23 cellular contexts compared by ENCODE assay signal in genomic region chr11:78893996-78894395, GRCh38.
DNase-seq lines count a peak whose midpoint lies in the region; ATAC-seq, FAIRE-seq and TF ChIP-seq lines count a peak whose summit lies in the region.
"Had no signal": no experiment of that assay in that cellular context is flagged by ENCODE, and none has a peak within 500 bp of the region (broad histone marks: within the 10 kb centered on the region; RNA-seq: fewer than 3 reads in every experiment).

No MANE protein-coding gene starts in this region.

- ATAC-seq in K562 (no peak), left lung (no peak), GM19324 (IDR thresholded peaks at IDR 0.05; ENCODE audit: low FRiP score, unreplicated experiment) (no peak)
- ATAC-seq: A549 had no signal

- TF ChIP-seq EP300 in K562 (IDR thresholded peaks at IDR 0.05; ENCODE audit: low read length), result no peak

- DNase-seq in BE2C (peak; percentile 23), K562 (ENCODE audit: extremely low read depth in 1 of 4, low spot score in 3 of 4) (no peak), iPS-NIHi11 (ENCODE audit: low spot score) (peak; percentile 18), left lung (no peak), GM03348 (ENCODE audit: low spot score) (no peak)
- no peak for DNase-seq in activated naive CD4-positive, alpha-beta T cell treated with anti-CD3 and anti-CD28 coated beads, Interleukin-2, amount 50 U/mL, for 16 hours
- DNase-seq: 8988T; ACHN; AML-193; C1 segment of cervical spinal cord; Calu3; CD4-positive, alpha-beta memory T cell; COR-L47; DMS53; DMS79 treated with DMSO at 0.1 percent for 48 hours; GF-D8; GOT3 had no signal

- no peak overlapping the region for H3K27ac ChIP-seq in HEK293 (ENCODE audit: extremely low read depth, low read depth, low read length)
- H3K27ac ChIP-seq in K562 (ENCODE audit: extremely low read depth, low read depth, low read length), result no peak overlapping the region
- no peak overlapping the region for H3K27ac ChIP-seq in left lung
- H3K27ac ChIP-seq: A549 had no signal

- no peaks in the 10 kb centered on the region for H3K79me2 ChIP-seq in K562 (ENCODE audit: control insufficient read depth, insufficient read depth, low read length)

- intact Hi-C loops in K562 (cut with micrococcal nuclease) (no loop called here), left lung (cut with DNase I) (no loop called here)

- no peak for TF ChIP-seq POLR2A in K562 (conservative IDR thresholded peaks at IDR 0.05)

- in situ Hi-C loops in K562 (cut with MboI), result no loop called here

- TF ChIP-seq CTCF in BE2C (IDR thresholded peaks at IDR 0.05; ENCODE audit: low read depth, low read length) (no peak), HEK293 (tag by site-specific recombination; IDR thresholded peaks at IDR 0.05) (no peak), K562 (IDR thresholded peaks at IDR 0.05 in 2 of 3, conservative IDR thresholded peaks at IDR 0.05 in 1 of 3; ENCODE audit: insufficient read depth in 2 of 3, low read depth in 1 of 3, low read length in 3 of 3) (no peak), left lung (IDR thresholded peaks at IDR 0.05) (no peak)

- H3K4me2 ChIP-seq in K562 (ENCODE audit: insufficient read depth, low read length), result no peak overlapping the region
- H3K4me2 ChIP-seq: A549 had no signal

- H3K9me3 ChIP-seq in BE2C (no peaks in the 10 kb centered on the region), HEK293 (ENCODE audit: control insufficient read depth, insufficient read depth, low read depth, low read length) (no peaks in the 10 kb centered on the region), K562 (replicated peaks; ENCODE audit: control insufficient read depth, insufficient read depth, low read depth, low read length) (no peaks in the 10 kb centered on the region), left lung (no peaks in the 10 kb centered on the region)
- H3K9me3 ChIP-seq: A549, HAP-1 had no signal

- H3K4me1 ChIP-seq in BE2C, result peaks cover 10% of the 10 kb centered on the region; the same call in 1 of the 2 replicates
- H3K4me1 ChIP-seq in HEK293 (ENCODE audit: control insufficient read depth, insufficient read depth, low read length), result no peaks in the 10 kb centered on the region
- H3K4me1 ChIP-seq in K562 (replicated peaks in 1 of 2; ENCODE audit: control insufficient read depth in 2 of 2, insufficient read depth in 2 of 2, low read length in 2 of 2), result no peaks in the 10 kb centered on the region
- no peaks in the 10 kb centered on the region for H3K4me1 ChIP-seq in left lung
- H3K4me1 ChIP-seq: A549, HAP-1 had no signal

- no peak for FAIRE-seq in K562 (lab: Jason Lieb, UNC)
- FAIRE-seq: A549, GM12892, H54 had no signal

- 0% methylated on average over 2 of the region's 2 CpGs for WGBS in K562 (ENCODE audit: insufficient coverage, low coverage, missing lambda C conversion rate)

- no TSS peak for BruUV-seq in K562 (replicated peaks; lab: Mats Ljungman, UMichigan)

- no peak overlapping the region for H2AFZ ChIP-seq in K562 (ENCODE audit: low read depth, low read length)

- CTCF ChIA-PET in HEK293 (lab: Yijun Ruan, JAX) (no interaction called here), K562 (lab: Yijun Ruan, JAX; ENCODE audit: low intra/inter-chr PET ratio) (no interaction called here)

- no peaks in the 10 kb centered on the region for H3K9me1 ChIP-seq in K562 (ENCODE audit: control insufficient read depth, insufficient read depth, low read length)

- no peak overlapping the region for H3K4me3 ChIP-seq in BE2C (ENCODE audit: low read depth, low read length)
- no peak overlapping the region for H3K4me3 ChIP-seq in HEK293 (ENCODE audit: low read depth, low read length)
- no peak overlapping the region for H3K4me3 ChIP-seq in K562
- no peak overlapping the region for H3K4me3 ChIP-seq in left lung
- H3K4me3 ChIP-seq: A549, HAP-1 had no signal

- no peak overlapping the region for H3K9ac ChIP-seq in K562 (ENCODE audit: insufficient read depth in 1 of 2, low read depth in 2 of 2, low read length in 2 of 2)

- H3K27me3 ChIP-seq in BE2C, result no peaks in the 10 kb centered on the region
- peaks cover 0 to 6% of the 10 kb centered on the region in 2 experiments; a peak in 1 of 5 replicates for H3K27me3 ChIP-seq in K562 (ENCODE audit: control insufficient read depth in 2 of 2, insufficient read depth in 2 of 2, low read length in 2 of 2)
- H3K27me3 ChIP-seq in left lung, result no peaks in the 10 kb centered on the region

- POLR2A ChIA-PET in HEK293 (lab: Yijun Ruan, JAX), result no interaction called here
- POLR2A ChIA-PET in K562 (lab: Yijun Ruan, JAX), result interaction anchor here (1.0 kb wide), 1 partner anchor 10 kb away, joined by 3 read pairs; no protein-coding TSS in a partner anchor

- no peak for TF ChIP-seq RAD21 in K562 (CRISPR knock-in tag; conservative IDR thresholded peaks at IDR 0.05 in 1 of 2, IDR thresholded peaks at IDR 0.05 in 1 of 2)

- H4K20me1 ChIP-seq in K562 (replicated peaks; ENCODE audit: control insufficient read depth, insufficient read depth, low read length), result peaks cover 6% of the 10 kb centered on the region; the same call in 1 of the 2 replicates

- peaks cover 35% of the 10 kb centered on the region for H3K36me3 ChIP-seq in BE2C
- no peaks in the 10 kb centered on the region for H3K36me3 ChIP-seq in HEK293 (ENCODE audit: control insufficient read depth in 2 of 2, insufficient read depth in 1 of 2, low read length in 2 of 2)
- no peaks in the 10 kb centered on the region for H3K36me3 ChIP-seq in K562 (ENCODE audit: control insufficient read depth, insufficient read depth, low read length)
- no peaks in the 10 kb centered on the region for H3K36me3 ChIP-seq in left lung
- H3K36me3 ChIP-seq: HAP-1 had no signal

TF ChIP-seq in HEK293, 187 proteins besides CTCF, POLR2A, EP300 and RAD21:
- TF ChIP-seq HOXA7 (CRISPR knock-in tag; IDR thresholded peaks at IDR 0.05; ENCODE audit: borderline replicate concordance) (no peak), REST (tag by site-specific recombination; IDR thresholded peaks at IDR 0.05) (peak; percentile 35; the same call in 1 of the 2 replicates), ZNF610 (tag by site-specific recombination; IDR thresholded peaks at IDR 0.05; ENCODE audit: borderline replicate concordance) (no peak), ZNF157 (tag by site-specific recombination; IDR thresholded peaks at IDR 0.05) (no peak), ZNF510 (tag by site-specific recombination; IDR thresholded peaks at IDR 0.05; ENCODE audit: insufficient replicate concordance) (no peak), ZNF423 (tag by site-specific recombination; IDR thresholded peaks at IDR 0.05) (no peak)
TF ChIP-seq in HEK293: peak in this region for 1.

TF ChIP-seq in K562, 482 proteins besides CTCF, POLR2A, EP300 and RAD21:
- no peak for TF ChIP-seq ZNF184 (CRISPR knock-in tag; IDR thresholded peaks at IDR 0.05)
- TF ChIP-seq BRD4 (IDR thresholded peaks at IDR 0.05), result no peak
- no peak for TF ChIP-seq ZNF217 (CRISPR knock-in tag; IDR thresholded peaks at IDR 0.05)
- TF ChIP-seq ZKSCAN8 (CRISPR knock-in tag; IDR thresholded peaks at IDR 0.05), result peak; percentile 30; the same call in 1 of the 2 replicates
- TF ChIP-seq REST (CRISPR knock-in tag; IDR thresholded peaks at IDR 0.05; ENCODE audit: low read depth), result 0 out of 2 replicates have a peak, but pooled peaks have one; percentile 52

Comparison
In these comparisons a context has a peak if more than half of its experiments do, and no peak if none do; other contexts are left out.
1. DNase-seq: peak in BE2C (single experiment) and iPS-NIHi11 (single experiment); none in K562 (0 of 4), left lung (0 of 2), activated naive CD4-positive, alpha-beta T cell treated with anti-CD3 and anti-CD28 coated beads, Interleukin-2, amount 50 U/mL, for 16 hours (single experiment) and GM03348 (single experiment).